In genomic region chr15:77419050-77419835, GRCh38 we compare ENCODE assay signal across 8 cellular contexts. TPM values are rescaled to one million over a fixed set of nuclear protein-coding genes. Genes with fewer than 3 reads are reported as not detected.
DNase-seq lines count a peak whose midpoint lies in the region; ATAC-seq and TF ChIP-seq lines count a peak whose summit lies in the region.

No MANE protein-coding gene starts in this region.

- H3K9ac ChIP-seq in PC-3 (ENCODE audit: low read length) = peak overlapping the region; percentile 66

- H3K27ac Mint-ChIP-seq in activated naive CD4-positive, alpha-beta T cell treated with anti-CD3 and anti-CD28 coated beads for 36 hours = peak overlapping the region; percentile 80
- H3K27ac Mint-ChIP-seq in glutamatergic neuron (ENCODE audit: unreplicated experiment) = peak overlapping the region; percentile 92
- peak overlapping the region; percentile 99 for H3K27ac Mint-ChIP-seq in osteocyte (ENCODE audit: unreplicated experiment)

- H3K36me3 ChIP-seq in PC-3 (ENCODE audit: low read depth, low read length) = no peaks in the 10 kb centered on the region
- H3K36me3 ChIP-seq in transverse colon = no peaks in the 10 kb centered on the region

- CTCF ChIA-PET in PC-3 (lab: Charles Lee) = interaction anchor here (0.7 kb wide), 1 partner anchor 78 kb away, joined by 3 read pairs; no protein-coding TSS in a partner anchor
- CTCF ChIA-PET in activated naive CD4-positive, alpha-beta T cell treated with anti-CD3 and anti-CD28 coated beads for 36 hours (lab: Charles Lee) = interaction anchor here (0.8 to 1.9 kb wide), 4 partner anchors 9 to 101 kb away, joined by 3 to 6 read pairs (median 4); no protein-coding TSS in a partner anchor

- POLR2A ChIA-PET in PC-3 (lab: Charles Lee; ENCODE audit: unreplicated experiment) = interaction anchor here (0.6 kb wide), 2 partner anchors 27 to 205 kb away, joined by 3 read pairs; no protein-coding TSS in a partner anchor

- TF ChIP-seq POLR2A in transverse colon (IDR thresholded peaks at IDR 0.05) = no peak

- no peak for TF ChIP-seq EP300 in transverse colon (IDR thresholded peaks at IDR 0.05; ENCODE audit: low read depth)

- H3F3A ChIP-seq in PC-3 (ENCODE audit: low read length, unreplicated experiment) = no peaks in the 10 kb centered on the region

- H3K4me1 Mint-ChIP-seq in activated naive CD4-positive, alpha-beta T cell treated with anti-CD3 and anti-CD28 coated beads for 36 hours (ENCODE audit: low read depth) = peaks cover 35% of the 10 kb centered on the region
- H3K4me1 Mint-ChIP-seq in glutamatergic neuron (ENCODE audit: low read depth, unreplicated experiment) = peaks cover 19% of the 10 kb centered on the region
- peaks cover 46% of the 10 kb centered on the region for H3K4me1 Mint-ChIP-seq in osteocyte (ENCODE audit: unreplicated experiment)

- H3K9me2 ChIP-seq in PC-3 (replicated peaks; ENCODE audit: low read length) = no peaks in the 10 kb centered on the region

- H4K20me1 ChIP-seq in PC-3 (ENCODE audit: low read length) = no peaks in the 10 kb centered on the region; the same call in 1 of the 2 replicates

- in situ Hi-C loops in transverse colon (cut with MboI; ENCODE audit: low pct_ligation_motif_present in 1 of 4, low pct_unique_long_range_greater_than_20kb in 1 of 4, low sequenced_read_pairs in 3 of 4) = no loop called here

- peak; percentile 34 for ATAC-seq in HG02588 (IDR thresholded peaks at IDR 0.05; ENCODE audit: unreplicated experiment)
- ATAC-seq in PC-3 = peak; percentile 5; the same call in 1 of the 2 replicates

- peak overlapping the region; percentile 86 for H2AFZ ChIP-seq in PC-3 (ENCODE audit: low read length)

- no peaks in the 10 kb centered on the region for H3K9me3 ChIP-seq in PC-3 (ENCODE audit: low read length)
- H3K9me3 ChIP-seq in transverse colon = no peaks in the 10 kb centered on the region

- H3K27me3 Mint-ChIP-seq in activated naive CD4-positive, alpha-beta T cell treated with anti-CD3 and anti-CD28 coated beads for 36 hours (ENCODE audit: low read depth) = no peaks in the 10 kb centered on the region
- peaks cover 5% of the 10 kb centered on the region for H3K27me3 Mint-ChIP-seq in glutamatergic neuron (ENCODE audit: unreplicated experiment)
- H3K27me3 Mint-ChIP-seq in osteocyte (ENCODE audit: unreplicated experiment) = no peaks in the 10 kb centered on the region

- H3K9me3 Mint-ChIP-seq in activated naive CD4-positive, alpha-beta T cell treated with anti-CD3 and anti-CD28 coated beads for 36 hours = no peaks in the 10 kb centered on the region
- H3K9me3 Mint-ChIP-seq in glutamatergic neuron (ENCODE audit: unreplicated experiment) (peaks cover 10% of the 10 kb centered on the region), osteocyte (ENCODE audit: unreplicated experiment) (no peaks in the 10 kb centered on the region)

- TF ChIP-seq CTCF in GM12874 (IDR thresholded peaks at IDR 0.05; ENCODE audit: insufficient read depth, low read depth, low read length) (peak; percentile 35), PC-3 (conservative IDR thresholded peaks at IDR 0.05; ENCODE audit: low read depth, low read length) (no peak), glutamatergic neuron (IDR thresholded peaks at IDR 0.05; ENCODE audit: partially characterized antibody, unreplicated experiment) (no peak), osteocyte (IDR thresholded peaks at IDR 0.05) (peak; percentile 37), transverse colon (IDR thresholded peaks at IDR 0.05) (peak in 3 of 5 experiments; percentile 11 to 16 (median 11))

- H3K36me3 Mint-ChIP-seq in activated naive CD4-positive, alpha-beta T cell treated with anti-CD3 and anti-CD28 coated beads for 36 hours (ENCODE audit: low read depth) = peaks cover 4% of the 10 kb centered on the region
- H3K36me3 Mint-ChIP-seq in glutamatergic neuron (ENCODE audit: unreplicated experiment) (peaks cover 5% of the 10 kb centered on the region), osteocyte (ENCODE audit: unreplicated experiment) (peaks cover 2% of the 10 kb centered on the region)

- H3K4me2 ChIP-seq in PC-3 (ENCODE audit: low read length) = peak overlapping the region; percentile 75

- DNase-seq in PC-3 (peak; percentile 19), glutamatergic neuron (peak; percentile 67), osteocyte (ENCODE audit: extremely low spot score, unreplicated experiment) (peak; percentile 85), transverse colon (peak; percentile 39), SHP77 (lab: John Stamatoyannopoulos, UW) (no peak)
- peak; percentile 55 for DNase-seq in activated naive CD4-positive, alpha-beta T cell treated with anti-CD3 and anti-CD28 coated beads for 36 hours

- H3K4me1 ChIP-seq in PC-3 (ENCODE audit: insufficient read depth, low read length) = peaks cover 33% of the 10 kb centered on the region
- peaks cover 0 to 61% (median 41%) of the 10 kb centered on the region in 4 donors for H3K4me1 ChIP-seq in transverse colon

- H3K27ac ChIP-seq in PC-3 (ENCODE audit: low read length) = peak overlapping the region; percentile 3; the same call in 1 of the 2 replicates
- peak overlapping the region; percentile 96 to 98 (median 97) for H3K27ac ChIP-seq in transverse colon

- H3K4me3 ChIP-seq in PC-3 (ENCODE audit: low read length) (peak overlapping the region; percentile 81), transverse colon (peak overlapping the region; percentile 89 to 99 (median 94))

- H3K27me3 ChIP-seq in PC-3 (ENCODE audit: low read length) (no peaks in the 10 kb centered on the region), transverse colon (no peaks in the 10 kb centered on the region)

- no TSS peak for BruUV-seq in PC-3 (replicated peaks; lab: Mats Ljungman, UMichigan)

- intact Hi-C loops in PC-3 (cut with micrococcal nuclease) = loop anchor here (2.0 to 10.0 kb wide), 3 partner anchors 104 to 354 kb away; no protein-coding TSS in a partner anchor
- intact Hi-C loops in activated naive CD4-positive, alpha-beta T cell treated with anti-CD3 and anti-CD28 coated beads for 36 hours (cut with micrococcal nuclease) = loop anchor here (2.0 kb wide), 1 partner anchor 16 kb away; no protein-coding TSS in a partner anchor
- intact Hi-C loops in transverse colon (cut with DNase I; ENCODE audit: low total_unique reads) = loop anchor here (2.0 kb wide), 1 partner anchor 78 kb away; no protein-coding TSS in a partner anchor

- peaks cover 86% of the 10 kb centered on the region for H3K79me2 ChIP-seq in PC-3 (ENCODE audit: low read length)

- WGBS in transverse colon (ENCODE audit: low coverage in 1 of 2), 2 donors = 1 to 2% methylated on average over 16 to 48 of the region's 71 CpGs

- peak overlapping the region; percentile 90 for H3K4me3 Mint-ChIP-seq in activated naive CD4-positive, alpha-beta T cell treated with anti-CD3 and anti-CD28 coated beads for 36 hours
- H3K4me3 Mint-ChIP-seq in glutamatergic neuron (ENCODE audit: unreplicated experiment) = peak overlapping the region; percentile 99
- peak overlapping the region; percentile 97 for H3K4me3 Mint-ChIP-seq in osteocyte (ENCODE audit: unreplicated experiment)

RNA-seq across cellular contexts. Expression of gene PEAK1, which starts 0.7 kb away (rescaled TPM):
- total RNA-seq in PC-3 (2014; rRNA removed) = 13.8 and 16.7 TPM in 2 replicates
- total RNA-seq in activated naive CD4-positive, alpha-beta T cell treated with anti-CD3 and anti-CD28 coated beads for 36 hours = 10 to 100 TPM; 26.6 to 28.0 TPM
- 110 TPM for total RNA-seq in glutamatergic neuron (ENCODE audit: unreplicated experiment)
- total RNA-seq in osteocyte = 125 and 131 TPM in 2 replicates
- total RNA-seq in transverse colon = 10 to 100 TPM; 51.1 to 82.2 (median 58.1) TPM

RNA-seq across cellular contexts. Expression of gene HMG20A, which starts 1.4 kb away (rescaled TPM):
- total RNA-seq in PC-3 (2014; rRNA removed) (17.6 and 22.0 TPM in 2 replicates), glutamatergic neuron (ENCODE audit: unreplicated experiment) (62.1 TPM), osteocyte (49.5 and 55.8 TPM in 2 replicates), transverse colon (10 to 100 TPM; 27.5 to 51.1 (median 37.0) TPM)
- total RNA-seq in activated naive CD4-positive, alpha-beta T cell treated with anti-CD3 and anti-CD28 coated beads for 36 hours = 10 to 100 TPM; 33.1 to 38.2 TPM

Comparison
In these comparisons a context has a peak if more than half of its experiments do, and no peak if none do; other contexts are left out.
1. CTCF ChIP-seq: peak in GM12874 (single experiment), osteocyte (single experiment) and transverse colon (3 of 5); none in PC-3 (single experiment) and glutamatergic neuron (single experiment).
2. DNase-seq: peak in PC-3 (single experiment), activated naive CD4-positive, alpha-beta T cell treated with anti-CD3 and anti-CD28 coated beads for 36 hours (single experiment), glutamatergic neuron (single experiment), osteocyte (single experiment) and transverse colon (single experiment); none in SHP77 (0 of 2).
3. Peak in every context shown above with its lines, with median percentiles within 50 percentile points of each other: H3K27ac Mint-ChIP-seq and H3K4me3 Mint-ChIP-seq.